10 cellular contexts compared by ENCODE assay signal in the genomic region with DNA sequence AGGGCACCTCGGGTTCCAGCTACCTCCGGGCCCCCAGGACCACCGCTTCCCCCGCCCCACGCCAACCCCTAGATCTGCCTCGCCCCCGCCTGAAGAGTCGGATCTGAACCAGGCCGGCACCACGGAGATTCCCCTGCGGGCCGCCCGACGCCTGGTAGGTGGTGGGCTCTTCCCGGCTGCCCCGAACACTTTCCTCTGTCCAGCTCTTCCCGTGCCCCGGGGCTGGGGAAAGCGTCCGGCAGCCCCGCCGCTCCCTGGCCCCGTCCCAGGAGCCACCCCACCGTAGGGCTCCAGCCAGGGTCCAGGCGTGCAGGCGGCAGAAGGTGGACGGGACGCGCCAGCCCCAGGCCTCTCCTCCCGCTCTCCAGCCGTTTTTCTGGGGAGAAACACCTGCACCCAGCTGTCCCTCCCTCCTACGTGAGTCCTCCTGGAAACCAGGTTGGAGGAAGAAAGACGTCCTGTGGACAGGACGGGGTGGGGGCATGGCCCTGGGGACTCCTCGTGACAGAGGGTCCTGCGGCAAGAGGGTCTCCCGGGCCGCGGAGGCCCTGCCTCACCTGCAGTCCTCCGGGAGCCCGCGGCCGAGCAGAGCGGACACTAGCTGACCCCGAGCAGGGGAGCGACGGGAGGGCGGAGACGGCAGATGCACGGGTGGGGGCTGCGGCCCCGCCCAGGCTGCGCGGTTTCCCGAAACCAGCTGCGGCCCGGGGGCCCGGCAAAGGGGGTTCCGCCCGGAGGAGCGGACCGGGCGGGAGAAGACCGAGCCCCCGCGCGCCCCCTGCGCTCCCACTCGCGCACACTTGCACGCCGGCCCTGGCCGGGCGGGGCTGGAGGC. TPM values are rescaled to one million over a fixed set of nuclear protein-coding genes. Genes with fewer than 3 reads are reported as not detected.
A peak's percentile ranks its signal among the peaks of the same experiment; 100 is the strongest.
DNase-seq lines count a peak whose midpoint lies in the region; ATAC-seq and TF ChIP-seq lines count a peak whose summit lies in the region.
"Had no signal": no experiment of that assay in that cellular context is flagged by ENCODE, and none has a peak within 500 bp of the region (broad histone marks: within the 10 kb centered on the region; RNA-seq: fewer than 3 reads in every experiment).

TMEM176B (minus strand) TSS at position 624 of the 835 bp plus-strand sequence. CDS start 3,795 bp downstream, outside the sequence.

- H3K27me3 Mint-ChIP-seq in activated CD4-positive, alpha-beta T cell treated with anti-CD3 and anti-CD28 coated beads, Interleukin-2, amount 10 ng/mL, durations not matched to agents 7 days and 5 days = peaks cover 66% of the 10 kb centered on the region
- H3K27me3 Mint-ChIP-seq in endothelial cell (ENCODE audit: unreplicated experiment) (peaks cover 18% of the 10 kb centered on the region), type B pancreatic cell (peaks cover 64% of the 10 kb centered on the region)

- no peak within 1 kb of the TSS for H3K27ac Mint-ChIP-seq in activated CD4-positive, alpha-beta T cell treated with anti-CD3 and anti-CD28 coated beads, Interleukin-2, amount 10 ng/mL, durations not matched to agents 7 days and 5 days
- peak within 1 kb of the TSS; percentile 81 for H3K27ac Mint-ChIP-seq in endothelial cell (ENCODE audit: unreplicated experiment)
- H3K27ac Mint-ChIP-seq in type B pancreatic cell = peak within 1 kb of the TSS; percentile 36
- H3K27ac Mint-ChIP-seq: activated naive CD4-positive, alpha-beta T cell treated with anti-CD3 and anti-CD28 coated beads, Interleukin-2, amount 50 U/mL, for 72 hours had no signal

- H3K36me3 Mint-ChIP-seq in activated CD4-positive, alpha-beta T cell treated with anti-CD3 and anti-CD28 coated beads, Interleukin-2, amount 10 ng/mL, durations not matched to agents 7 days and 5 days (ENCODE audit: low read depth) = no peaks in the 10 kb centered on the region
- H3K36me3 Mint-ChIP-seq in endothelial cell (ENCODE audit: low read depth, unreplicated experiment) (peaks cover 8% of the 10 kb centered on the region), type B pancreatic cell (no peaks in the 10 kb centered on the region)

- H3K9me3 Mint-ChIP-seq in activated CD4-positive, alpha-beta T cell treated with anti-CD3 and anti-CD28 coated beads, Interleukin-2, amount 10 ng/mL, durations not matched to agents 7 days and 5 days = no peaks in the 10 kb centered on the region
- H3K9me3 Mint-ChIP-seq in endothelial cell (ENCODE audit: unreplicated experiment) (no peaks in the 10 kb centered on the region), type B pancreatic cell (no peaks in the 10 kb centered on the region)
- H3K9me3 Mint-ChIP-seq: activated naive CD4-positive, alpha-beta T cell treated with anti-CD3 and anti-CD28 coated beads, Interleukin-2, amount 50 U/mL, for 72 hours had no signal

- CTCF ChIA-PET in activated CD4-positive, alpha-beta T cell treated with anti-CD3 and anti-CD28 coated beads, Interleukin-2, amount 10 ng/mL, durations not matched to agents 7 days and 5 days (lab: Charles Lee) = interaction anchor here (1.6 kb wide), 1 partner anchor 11 kb away, joined by 4 read pairs; no protein-coding TSS in a partner anchor
- CTCF ChIA-PET in RWPE1 (lab: Yijun Ruan, JAX) = no interaction called here

- TF ChIP-seq CTCF in endothelial cell (IDR thresholded peaks at IDR 0.05; ENCODE audit: unreplicated experiment) = no peak
- no peak for TF ChIP-seq CTCF in type B pancreatic cell (conservative IDR thresholded peaks at IDR 0.05)
- no peak for TF ChIP-seq CTCF in RWPE1 (conservative IDR thresholded peaks at IDR 0.05; ENCODE audit: low read depth)

- no peak for DNase-seq in activated CD4-positive, alpha-beta T cell treated with anti-CD3 and anti-CD28 coated beads, Interleukin-2, amount 10 ng/mL, durations not matched to agents 7 days and 5 days
- no peak for DNase-seq in activated CD4-positive, alpha-beta T cell treated with anti-CD3 and anti-CD28 coated beads, Interleukin-2, amount 50 U/mL, for 4 hours
- DNase-seq in endothelial cell (ENCODE audit: low spot score) (no peak), mucosa of gallbladder (ENCODE audit: low spot score) (peak; percentile 65), type B pancreatic cell (ENCODE audit: extremely low spot score, unreplicated experiment) (no peak), RWPE1 (ENCODE audit: low spot score) (no peak), NCI-H2029 (lab: John Stamatoyannopoulos, UW) (no peak)

- peak within 1 kb of the TSS; percentile 2 for H3K4me3 Mint-ChIP-seq in activated CD4-positive, alpha-beta T cell treated with anti-CD3 and anti-CD28 coated beads, Interleukin-2, amount 10 ng/mL, durations not matched to agents 7 days and 5 days
- peak within 1 kb of the TSS; percentile 71 for H3K4me3 Mint-ChIP-seq in endothelial cell (ENCODE audit: unreplicated experiment)
- peak within 1 kb of the TSS; percentile 82 for H3K4me3 Mint-ChIP-seq in type B pancreatic cell

- H3K4me1 Mint-ChIP-seq in activated CD4-positive, alpha-beta T cell treated with anti-CD3 and anti-CD28 coated beads, Interleukin-2, amount 10 ng/mL, durations not matched to agents 7 days and 5 days = peaks cover 11% of the 10 kb centered on the region
- peaks cover 10% of the 10 kb centered on the region for H3K4me1 Mint-ChIP-seq in endothelial cell (ENCODE audit: unreplicated experiment)
- H3K4me1 Mint-ChIP-seq in type B pancreatic cell (ENCODE audit: unreplicated experiment) = no peaks in the 10 kb centered on the region

- H3K27ac ChIP-seq in RWPE1 = no peak within 1 kb of the TSS

- ATAC-seq in GM18520 (IDR thresholded peaks at IDR 0.05; ENCODE audit: unreplicated experiment) = no peak

- POLR2A ChIA-PET in activated CD4-positive, alpha-beta T cell treated with anti-CD3 and anti-CD28 coated beads, Interleukin-2, amount 10 ng/mL, durations not matched to agents 7 days and 5 days (lab: Charles Lee) = no interaction called here
- POLR2A ChIA-PET in RWPE1 (lab: Yijun Ruan, JAX; ENCODE audit: low non-redundant PET) = no interaction called here

RNA-seq across cellular contexts. Expression of gene TMEM176B, which starts in this region (rescaled TPM):
- total RNA-seq in activated CD4-positive, alpha-beta T cell treated with anti-CD3 and anti-CD28 coated beads, Interleukin-2, amount 10 ng/mL, durations not matched to agents 7 days and 5 days = not detected
- total RNA-seq in endothelial cell (ENCODE audit: unreplicated experiment) (1.4 TPM), mucosa of gallbladder (304 TPM), type B pancreatic cell (ENCODE audit: low replicate concordance) (72.9 and 98.5 TPM in 2 replicates)
- total RNA-seq: activated naive CD4-positive, alpha-beta T cell treated with anti-CD3 and anti-CD28 coated beads, Interleukin-2, amount 50 U/mL, for 72 hours; pulmonary artery endothelial cell had no signal

Comparison
In these comparisons a context has a peak if more than half of its experiments do, and no peak if none do; other contexts are left out.
1. RNA of gene TMEM176B (total RNA-seq): 304 TPM in mucosa of gallbladder (single experiment) and 72.9 to 98.5 TPM in type B pancreatic cell; 1.4 TPM in endothelial cell (single experiment) and not detected in activated CD4-positive, alpha-beta T cell treated with anti-CD3 and anti-CD28 coated beads, Interleukin-2, amount 10 ng/mL, durations not matched to agents 7 days and 5 days; every median in the first group is over 10 times any median in the second.
2. H3K4me3 Mint-ChIP-seq: peak in every context shown above with its lines; median percentile 82 in type B pancreatic cell; 71 in endothelial cell; 2 in activated CD4-positive, alpha-beta T cell treated with anti-CD3 and anti-CD28 coated beads, Interleukin-2, amount 10 ng/mL, durations not matched to agents 7 days and 5 days.